ENCODE assay signal across 11 cellular contexts in the genomic region with DNA sequence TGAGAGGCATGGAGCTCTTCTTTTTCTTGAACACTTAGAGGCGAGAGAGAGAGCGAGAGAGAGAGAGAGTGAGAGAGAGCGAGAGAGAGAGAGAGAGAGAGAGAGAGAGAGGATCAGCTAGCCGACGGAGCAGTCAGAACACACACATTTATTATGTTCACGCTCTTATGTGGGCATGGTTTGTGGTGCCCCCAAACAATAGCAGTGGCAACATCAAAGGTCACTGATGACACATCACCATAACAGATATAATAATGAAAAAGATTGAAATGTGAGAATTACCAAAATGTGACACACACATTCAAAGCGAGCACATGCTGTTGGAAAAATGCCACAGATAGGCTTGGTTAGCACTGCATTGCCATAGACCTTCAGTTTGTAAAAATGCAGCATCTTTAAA.
DNase-seq lines count a peak whose midpoint lies in the region; ATAC-seq and TF ChIP-seq lines count a peak whose summit lies in the region.
"Had no signal": no experiment of that assay in that cellular context is flagged by ENCODE, and none has a peak within 500 bp of the region (broad histone marks: within the 10 kb centered on the region; RNA-seq: fewer than 3 reads in every experiment).

No MANE protein-coding gene starts in this region.

- peak; percentile 56 for DNase-seq in activated CD8-positive, alpha-beta memory T cell treated with anti-CD3 and anti-CD28 coated beads, Interleukin-2, amount 10 ng/mL, durations not matched to agents 7 days and 5 days
- no peak for DNase-seq in activated CD8-positive, alpha-beta memory T cell treated with anti-CD3 and anti-CD28 coated beads, Interleukin-2, amount 50 U/mL, for 48 hours
- DNase-seq in activated naive CD8-positive, alpha-beta T cell treated with anti-CD3 and anti-CD28 coated beads, Interleukin-2, amount 50 U/mL, for 24 hours: peak; percentile 20
- DNase-seq in glomerular visceral epithelial cell (ENCODE audit: extremely low spot score) (peak; percentile 22), type B pancreatic cell (ENCODE audit: extremely low spot score, unreplicated experiment) (no peak), NCI-H187 treated with DMSO at 0.1 percent for 48 hours (lab: John Stamatoyannopoulos, UW) (no peak)
- DNase-seq in stimulated activated effector memory CD8-positive, alpha-beta T cell treated with anti-CD3 and anti-CD28 coated beads, Interleukin-12 subunit alpha, Interleukin-12 subunit beta, amount 100 ng/mL, for 72 hours (ENCODE audit: low spot score in 2 of 2): no peak
- DNase-seq: DMS79, nephron progenitor cell, SJCRH30 had no signal

- peaks cover 27% of the 10 kb centered on the region for H3K4me1 Mint-ChIP-seq in activated CD8-positive, alpha-beta memory T cell treated with anti-CD3 and anti-CD28 coated beads, Interleukin-2, amount 10 ng/mL, durations not matched to agents 7 days and 5 days
- peaks cover 59% of the 10 kb centered on the region for H3K4me1 Mint-ChIP-seq in activated naive CD8-positive, alpha-beta T cell treated with anti-CD3 and anti-CD28 coated beads, Interleukin-2, amount 50 U/mL, for 24 hours
- peaks cover 64% of the 10 kb centered on the region for H3K4me1 Mint-ChIP-seq in stimulated activated effector memory CD8-positive, alpha-beta T cell treated with anti-CD3 and anti-CD28 coated beads, Interleukin-12 subunit alpha, Interleukin-12 subunit beta, amount 100 ng/mL, for 72 hours
- H3K4me1 Mint-ChIP-seq in type B pancreatic cell (ENCODE audit: unreplicated experiment): peaks cover 9% of the 10 kb centered on the region

- no peak overlapping the region for H3K4me3 Mint-ChIP-seq in activated CD8-positive, alpha-beta memory T cell treated with anti-CD3 and anti-CD28 coated beads, Interleukin-2, amount 10 ng/mL, durations not matched to agents 7 days and 5 days
- H3K4me3 Mint-ChIP-seq in activated naive CD8-positive, alpha-beta T cell treated with anti-CD3 and anti-CD28 coated beads, Interleukin-2, amount 50 U/mL, for 24 hours: peak overlapping the region; percentile 10
- H3K4me3 Mint-ChIP-seq in stimulated activated effector memory CD8-positive, alpha-beta T cell treated with anti-CD3 and anti-CD28 coated beads, Interleukin-12 subunit alpha, Interleukin-12 subunit beta, amount 100 ng/mL, for 72 hours: peak overlapping the region; percentile 41
- H3K4me3 Mint-ChIP-seq in type B pancreatic cell: no peak overlapping the region
- H3K4me3 Mint-ChIP-seq: nephron progenitor cell had no signal

- ATAC-seq in activated CD8-positive, alpha-beta memory T cell treated with anti-CD3 and anti-CD28 coated beads, Interleukin-2, amount 10 ng/mL, durations not matched to agents 7 days and 5 days: peak; percentile 49
- peak; percentile 86 for ATAC-seq in activated naive CD8-positive, alpha-beta T cell treated with anti-CD3 and anti-CD28 coated beads, Interleukin-2, amount 50 U/mL, for 24 hours
- ATAC-seq in stimulated activated effector memory CD8-positive, alpha-beta T cell treated with anti-CD3 and anti-CD28 coated beads, Interleukin-12 subunit alpha, Interleukin-12 subunit beta, amount 100 ng/mL, for 72 hours: peak; percentile 97
- no peak for ATAC-seq in HG03520 (IDR thresholded peaks at IDR 0.05; ENCODE audit: unreplicated experiment)

- no peaks in the 10 kb centered on the region for H3K9me3 Mint-ChIP-seq in activated CD8-positive, alpha-beta memory T cell treated with anti-CD3 and anti-CD28 coated beads, Interleukin-2, amount 10 ng/mL, durations not matched to agents 7 days and 5 days (ENCODE audit: low read depth)
- no peaks in the 10 kb centered on the region for H3K9me3 Mint-ChIP-seq in activated naive CD8-positive, alpha-beta T cell treated with anti-CD3 and anti-CD28 coated beads, Interleukin-2, amount 50 U/mL, for 24 hours
- H3K9me3 Mint-ChIP-seq in stimulated activated effector memory CD8-positive, alpha-beta T cell treated with anti-CD3 and anti-CD28 coated beads, Interleukin-12 subunit alpha, Interleukin-12 subunit beta, amount 100 ng/mL, for 72 hours: no peaks in the 10 kb centered on the region
- no peaks in the 10 kb centered on the region for H3K9me3 Mint-ChIP-seq in type B pancreatic cell
- H3K9me3 Mint-ChIP-seq: nephron progenitor cell had no signal

- H3K27me3 Mint-ChIP-seq in activated CD8-positive, alpha-beta memory T cell treated with anti-CD3 and anti-CD28 coated beads, Interleukin-2, amount 10 ng/mL, durations not matched to agents 7 days and 5 days: no peaks in the 10 kb centered on the region
- no peaks in the 10 kb centered on the region for H3K27me3 Mint-ChIP-seq in activated naive CD8-positive, alpha-beta T cell treated with anti-CD3 and anti-CD28 coated beads, Interleukin-2, amount 50 U/mL, for 24 hours
- no peaks in the 10 kb centered on the region for H3K27me3 Mint-ChIP-seq in type B pancreatic cell

- CTCF ChIA-PET in activated CD8-positive, alpha-beta memory T cell treated with anti-CD3 and anti-CD28 coated beads, Interleukin-2, amount 10 ng/mL, durations not matched to agents 7 days and 5 days (lab: Charles Lee): interaction anchor here (0.6 to 1.2 kb wide), 2 partner anchors 46 to 546 kb away, joined by 3 read pairs; no protein-coding TSS in a partner anchor

- peaks cover 25% of the 10 kb centered on the region for H3K36me3 Mint-ChIP-seq in activated CD8-positive, alpha-beta memory T cell treated with anti-CD3 and anti-CD28 coated beads, Interleukin-2, amount 10 ng/mL, durations not matched to agents 7 days and 5 days
- H3K36me3 Mint-ChIP-seq in activated naive CD8-positive, alpha-beta T cell treated with anti-CD3 and anti-CD28 coated beads, Interleukin-2, amount 50 U/mL, for 24 hours (ENCODE audit: low read depth): peaks cover 22% of the 10 kb centered on the region
- H3K36me3 Mint-ChIP-seq in stimulated activated effector memory CD8-positive, alpha-beta T cell treated with anti-CD3 and anti-CD28 coated beads, Interleukin-12 subunit alpha, Interleukin-12 subunit beta, amount 100 ng/mL, for 72 hours: peaks cover 14% of the 10 kb centered on the region
- no peaks in the 10 kb centered on the region for H3K36me3 Mint-ChIP-seq in type B pancreatic cell

- H3K27ac Mint-ChIP-seq in activated CD8-positive, alpha-beta memory T cell treated with anti-CD3 and anti-CD28 coated beads, Interleukin-2, amount 10 ng/mL, durations not matched to agents 7 days and 5 days: peak overlapping the region; percentile 62
- H3K27ac Mint-ChIP-seq in activated naive CD8-positive, alpha-beta T cell treated with anti-CD3 and anti-CD28 coated beads, Interleukin-2, amount 50 U/mL, for 24 hours: peak overlapping the region; percentile 72
- H3K27ac Mint-ChIP-seq in stimulated activated effector memory CD8-positive, alpha-beta T cell treated with anti-CD3 and anti-CD28 coated beads, Interleukin-12 subunit alpha, Interleukin-12 subunit beta, amount 100 ng/mL, for 72 hours: peak overlapping the region; percentile 83
- H3K27ac Mint-ChIP-seq in type B pancreatic cell: no peak overlapping the region
- H3K27ac Mint-ChIP-seq: nephron progenitor cell had no signal

- no peak for TF ChIP-seq CTCF in type B pancreatic cell (conservative IDR thresholded peaks at IDR 0.05)

Comparison
In these comparisons a context has a peak if more than half of its experiments do, and no peak if none do; other contexts are left out.
1. DNase-seq: peak in activated CD8-positive, alpha-beta memory T cell treated with anti-CD3 and anti-CD28 coated beads, Interleukin-2, amount 10 ng/mL, durations not matched to agents 7 days and 5 days (single experiment), activated naive CD8-positive, alpha-beta T cell treated with anti-CD3 and anti-CD28 coated beads, Interleukin-2, amount 50 U/mL, for 24 hours (single experiment) and glomerular visceral epithelial cell (single experiment); none in activated CD8-positive, alpha-beta memory T cell treated with anti-CD3 and anti-CD28 coated beads, Interleukin-2, amount 50 U/mL, for 48 hours (single experiment), stimulated activated effector memory CD8-positive, alpha-beta T cell treated with anti-CD3 and anti-CD28 coated beads, Interleukin-12 subunit alpha, Interleukin-12 subunit beta, amount 100 ng/mL, for 72 hours (0 of 2), type B pancreatic cell (single experiment) and NCI-H187 treated with DMSO at 0.1 percent for 48 hours (single experiment).
2. H3K4me3 Mint-ChIP-seq: peak in activated naive CD8-positive, alpha-beta T cell treated with anti-CD3 and anti-CD28 coated beads, Interleukin-2, amount 50 U/mL, for 24 hours (single experiment) and stimulated activated effector memory CD8-positive, alpha-beta T cell treated with anti-CD3 and anti-CD28 coated beads, Interleukin-12 subunit alpha, Interleukin-12 subunit beta, amount 100 ng/mL, for 72 hours (single experiment); none in activated CD8-positive, alpha-beta memory T cell treated with anti-CD3 and anti-CD28 coated beads, Interleukin-2, amount 10 ng/mL, durations not matched to agents 7 days and 5 days (single experiment) and type B pancreatic cell (single experiment).